9 cellular contexts compared by ENCODE assay signal in the genomic region with DNA sequence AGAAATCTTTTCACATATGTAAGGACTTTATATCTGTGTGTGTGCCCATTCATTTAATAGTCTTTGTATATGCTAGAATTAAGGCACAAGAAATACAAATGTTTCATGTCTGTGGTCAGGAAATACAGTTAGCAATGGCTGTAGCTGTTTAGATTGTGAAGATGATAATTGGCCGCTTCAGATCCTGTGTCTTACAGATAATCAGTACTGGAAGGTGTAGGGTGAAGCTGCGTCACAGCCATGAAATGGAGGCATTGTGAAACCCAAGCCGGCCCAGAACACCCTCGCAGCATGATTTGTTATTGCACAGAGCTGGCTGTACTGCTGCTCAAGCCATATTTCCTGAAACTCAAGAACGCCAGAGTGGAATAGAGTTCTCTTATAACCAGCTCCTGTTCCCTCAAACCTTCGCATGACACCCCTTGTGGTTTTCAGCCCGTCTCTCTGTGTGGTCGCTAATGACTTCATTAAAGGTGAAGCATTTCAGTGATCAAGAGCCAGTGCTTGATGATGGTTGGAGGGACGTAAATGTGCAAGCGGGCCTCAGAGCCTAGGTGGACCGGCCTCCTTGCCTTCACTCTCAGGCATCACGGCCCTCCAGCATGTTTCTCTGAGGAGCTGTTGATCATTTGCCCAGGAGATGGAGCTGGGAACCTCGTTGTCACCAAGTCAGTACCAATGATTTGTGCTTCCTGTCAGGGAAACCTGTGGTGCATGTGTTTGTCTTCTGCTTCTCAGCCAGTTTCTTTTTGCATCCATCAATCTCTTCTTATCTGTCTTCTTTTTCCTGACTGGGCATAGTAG.
DNase-seq lines count a peak whose midpoint lies in the region; ATAC-seq and TF ChIP-seq lines count a peak whose summit lies in the region.
"Had no signal": no experiment of that assay in that cellular context is flagged by ENCODE, and none has a peak within 500 bp of the region (broad histone marks: within the 10 kb centered on the region; RNA-seq: fewer than 3 reads in every experiment).

No MANE protein-coding gene starts in this region.

- no peak overlapping the region for H3K4me3 ChIP-seq in stomach
- H3K4me3 ChIP-seq: cardiac muscle cell, tibial artery had no signal

- H3K27me3 Mint-ChIP-seq in T-cell (no peaks in the 10 kb centered on the region), mesothelial cell of epicardium (ENCODE audit: low read depth) (peaks cover 13% of the 10 kb centered on the region)
- H3K27me3 Mint-ChIP-seq in activated T-helper 2 cell treated with anti-CD3 and anti-CD28 coated beads, Interferon-gamma antibody, Interleukin-2, Interleukin-4, amounts not matched to agents 10 μg/mL and 5 μg/mL and 100 μg/mL, durations not matched to agents 14 hours and 24 hours and 36 hours (ENCODE audit: low read depth) = no peaks in the 10 kb centered on the region

- peaks cover 40 to 86% (median 63%) of the 10 kb centered on the region in 4 donors for H3K4me1 ChIP-seq in stomach
- H3K4me1 ChIP-seq: tibial artery had no signal

- H3K27me3 ChIP-seq in stomach = no peaks in the 10 kb centered on the region
- H3K27me3 ChIP-seq: tibial artery had no signal

- H3K4me3 Mint-ChIP-seq in T-cell = peak overlapping the region; percentile 67 to 76 (median 75)
- peak overlapping the region; percentile 75 for H3K4me3 Mint-ChIP-seq in activated T-helper 2 cell treated with anti-CD3 and anti-CD28 coated beads, Interferon-gamma antibody, Interleukin-2, Interleukin-4, amounts not matched to agents 10 μg/mL and 5 μg/mL and 100 μg/mL, durations not matched to agents 14 hours and 24 hours and 36 hours (ENCODE audit: low read depth)
- H3K4me3 Mint-ChIP-seq in mesothelial cell of epicardium = no peak overlapping the region

- no peaks in the 10 kb centered on the region for H3K9me3 ChIP-seq in stomach
- H3K9me3 ChIP-seq: tibial artery had no signal

- peak overlapping the region; percentile 24 to 83 (median 70) for H3K27ac ChIP-seq in stomach
- H3K27ac ChIP-seq: cardiac muscle cell, tibial artery had no signal

- peak; percentile 47 to 58 (median 52) for ATAC-seq in T-cell (replicated peaks in 1 of 4)
- no peak for ATAC-seq in GM18520 (IDR thresholded peaks at IDR 0.05; ENCODE audit: unreplicated experiment)
- no peak for ATAC-seq in sciatic nerve

- intact Hi-C loops in activated T-helper 2 cell treated with anti-CD3 and anti-CD28 coated beads, Interferon-gamma antibody, Interleukin-2, Interleukin-4, amounts not matched to agents 10 μg/mL and 5 μg/mL and 100 μg/mL, durations not matched to agents 14 hours and 24 hours and 36 hours (cut with micrococcal nuclease) = loop anchor here (1.0 to 10.0 kb wide), 5 partner anchors 14 to 978 kb away; partner anchors contain the start of gene POC5
- intact Hi-C loops in stomach (cut with DNase I; ENCODE audit: low total_unique reads) = loop anchor here (10.0 kb wide), 1 partner anchor 128 kb away; no protein-coding TSS in a partner anchor
- intact Hi-C loops in sciatic nerve (cut with DNase I) = loop anchor here (10.0 kb wide), 1 partner anchor 138 kb away; the partner anchor contains the start of gene IQGAP2

- peak overlapping the region; percentile 96 to 99 for H3K27ac Mint-ChIP-seq in T-cell
- peak overlapping the region; percentile 90 for H3K27ac Mint-ChIP-seq in activated T-helper 2 cell treated with anti-CD3 and anti-CD28 coated beads, Interferon-gamma antibody, Interleukin-2, Interleukin-4, amounts not matched to agents 10 μg/mL and 5 μg/mL and 100 μg/mL, durations not matched to agents 14 hours and 24 hours and 36 hours
- H3K27ac Mint-ChIP-seq in mesothelial cell of epicardium = peak overlapping the region; percentile 28

- no peaks in the 10 kb centered on the region for H3K36me3 ChIP-seq in stomach
- H3K36me3 ChIP-seq: cardiac muscle cell, tibial artery had no signal

- H3K9me3 Mint-ChIP-seq in T-cell (no peaks in the 10 kb centered on the region), mesothelial cell of epicardium (no peaks in the 10 kb centered on the region)
- H3K9me3 Mint-ChIP-seq in activated T-helper 2 cell treated with anti-CD3 and anti-CD28 coated beads, Interferon-gamma antibody, Interleukin-2, Interleukin-4, amounts not matched to agents 10 μg/mL and 5 μg/mL and 100 μg/mL, durations not matched to agents 14 hours and 24 hours and 36 hours = no peaks in the 10 kb centered on the region

- H3K4me1 Mint-ChIP-seq in T-cell = peaks cover 85 to 95% (median 93%) of the 10 kb centered on the region in 3 donors
- H3K4me1 Mint-ChIP-seq in activated T-helper 2 cell treated with anti-CD3 and anti-CD28 coated beads, Interferon-gamma antibody, Interleukin-2, Interleukin-4, amounts not matched to agents 10 μg/mL and 5 μg/mL and 100 μg/mL, durations not matched to agents 14 hours and 24 hours and 36 hours (ENCODE audit: low read depth) = peaks cover 78% of the 10 kb centered on the region
- peaks cover 42% of the 10 kb centered on the region for H3K4me1 Mint-ChIP-seq in mesothelial cell of epicardium

- 43 to 60% (median 50%) methylated on average over 13 of the region's 13 CpGs for WGBS in stomach, 5 donors

- no peaks in the 10 kb centered on the region for H3K36me3 Mint-ChIP-seq in T-cell
- H3K36me3 Mint-ChIP-seq in activated T-helper 2 cell treated with anti-CD3 and anti-CD28 coated beads, Interferon-gamma antibody, Interleukin-2, Interleukin-4, amounts not matched to agents 10 μg/mL and 5 μg/mL and 100 μg/mL, durations not matched to agents 14 hours and 24 hours and 36 hours (ENCODE audit: low read depth) = peaks cover 5% of the 10 kb centered on the region
- no peaks in the 10 kb centered on the region for H3K36me3 Mint-ChIP-seq in mesothelial cell of epicardium

- no peak for TF ChIP-seq POLR2A in stomach (IDR thresholded peaks at IDR 0.05)

- DNase-seq in T-cell (peak; percentile 41 to 84 (median 68)), mesothelial cell of epicardium (ENCODE audit: low spot score in 2 of 2, unreplicated experiment in 2 of 2) (no peak), stomach (peak; percentile 42), sciatic nerve (ENCODE audit: low spot score) (no peak), foreskin melanocyte (no peak)
- peak; percentile 60 for DNase-seq in activated T-helper 2 cell treated with anti-CD3 and anti-CD28 coated beads, Interferon-gamma antibody, Interleukin-2, Interleukin-4, amounts not matched to agents 10 μg/mL and 5 μg/mL and 100 μg/mL, durations not matched to agents 14 hours and 24 hours and 36 hours (ENCODE audit: low spot score)

- CTCF ChIA-PET in T-cell (lab: Charles Lee) = interaction anchor here (0.6 to 3.2 kb wide), 22 partner anchors 15 to 862 kb away, joined by 3 to 26 read pairs (median 4); partner anchors contain the start of gene IQGAP2 (in 1 of the 2)

- no peak for TF ChIP-seq EP300 in stomach (IDR thresholded peaks at IDR 0.05)

- POLR2A ChIA-PET in T-cell (lab: Charles Lee) = interaction anchor here (0.5 to 3.3 kb wide), 18 partner anchors 9 to 1060 kb away, joined by 3 to 30 read pairs (median 4); partner anchors contain the start of gene IQGAP2 (in 1 of the 2)

- TF ChIP-seq CTCF in mesothelial cell of epicardium (IDR thresholded peaks at IDR 0.05; ENCODE audit: unreplicated experiment) (no peak), stomach (IDR thresholded peaks at IDR 0.05) (no peak)

Comparison
In these comparisons a context has a peak if more than half of its experiments do, and no peak if none do; other contexts are left out.
1. ATAC-seq: peak in T-cell (4 of 4); none in GM18520 (single experiment) and sciatic nerve (single experiment).
2. DNase-seq: peak in T-cell (34 of 34), activated T-helper 2 cell treated with anti-CD3 and anti-CD28 coated beads, Interferon-gamma antibody, Interleukin-2, Interleukin-4, amounts not matched to agents 10 μg/mL and 5 μg/mL and 100 μg/mL, durations not matched to agents 14 hours and 24 hours and 36 hours (single experiment) and stomach (single experiment); none in mesothelial cell of epicardium (0 of 2), sciatic nerve (single experiment) and foreskin melanocyte (single experiment).
3. H3K27ac Mint-ChIP-seq: peak in every context shown above with its lines; median percentile 98 in T-cell; 90 in activated T-helper 2 cell treated with anti-CD3 and anti-CD28 coated beads, Interferon-gamma antibody, Interleukin-2, Interleukin-4, amounts not matched to agents 10 μg/mL and 5 μg/mL and 100 μg/mL, durations not matched to agents 14 hours and 24 hours and 36 hours; 28 in mesothelial cell of epicardium.